In the genomic region with DNA sequence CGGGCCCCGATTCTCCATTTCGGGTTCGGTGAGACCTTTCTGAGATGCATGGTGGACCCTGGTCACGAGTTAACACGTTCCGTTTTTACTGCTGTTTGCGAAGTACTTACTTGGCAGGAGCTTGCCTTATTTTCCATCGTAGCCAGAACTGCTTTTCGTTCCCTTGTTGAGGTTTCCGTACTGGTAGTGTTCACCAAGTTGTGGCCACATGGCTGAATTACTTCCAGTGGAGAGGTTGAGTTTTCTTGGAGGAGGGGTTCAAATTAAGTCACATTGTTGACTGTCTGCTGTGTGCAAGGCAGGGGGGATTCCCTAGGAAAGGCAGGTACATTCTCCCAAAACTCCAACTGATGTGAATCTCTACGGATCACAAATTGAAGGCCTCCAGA, we compare ENCODE assay signal across 8 cellular contexts. TPM values are rescaled to one million over a fixed set of nuclear protein-coding genes. Genes with fewer than 3 reads are reported as not detected.
DNase-seq lines count a peak whose midpoint lies in the region; TF ChIP-seq lines count a peak whose summit lies in the region.

No MANE protein-coding gene starts in this region.

- peaks cover 4 to 15% (median 9%) of the 10 kb centered on the region in 3 donors for H3K27me3 Mint-ChIP-seq in CD14-positive monocyte (ENCODE audit: low read depth in 3 of 3)

- peak overlapping the region; percentile 100 for H3K4me3 ChIP-seq in OCI-LY3 (ENCODE audit: low read length)
- peak overlapping the region; percentile 81 for H3K4me3 ChIP-seq in endocrine pancreas (ENCODE audit: control insufficient read depth, insufficient read depth, low read length)
- peak overlapping the region; percentile 80 for H3K4me3 ChIP-seq in neural cell (ENCODE audit: low read length)

- H3K27me3 ChIP-seq in OCI-LY3 (ENCODE audit: low read depth, low read length) (peaks cover 27% of the 10 kb centered on the region), endocrine pancreas (ENCODE audit: control insufficient read depth, insufficient read depth, low read length) (no peaks in the 10 kb centered on the region), neural cell (ENCODE audit: insufficient read depth, low read depth, low read length) (no peaks in the 10 kb centered on the region)

- TF ChIP-seq EP300 in neural cell (conservative IDR thresholded peaks at IDR 0.05; ENCODE audit: poor library complexity, severe bottlenecking): no peak

- in situ Hi-C loops in KBM-7 (cut with MboI; ENCODE audit: low pct_unique_long_range_greater_than_20kb, low sequenced_read_pairs): no loop called here

- DNase-seq in CD14-positive monocyte (ENCODE audit: low spot score): no peak
- DNase-seq in COLO829 (ENCODE audit: low spot score): no peak
- no peak for DNase-seq in KBM-7
- no peak for DNase-seq in NCI-H2081 treated with DMSO at 0.1 percent for 48 hours (lab: John Stamatoyannopoulos, UW)
- DNase-seq in NCI-H526 treated with DMSO at 0.1 percent for 48 hours (lab: John Stamatoyannopoulos, UW): no peak

- intact Hi-C loops in CD14-positive monocyte (cut with micrococcal nuclease): loop anchor here (2.0 to 5.0 kb wide), 2 partner anchors 13 to 69 kb away; no protein-coding TSS in a partner anchor

- H3F3A ChIP-seq in neural cell (ENCODE audit: insufficient read depth, low read length, poor library complexity, severe bottlenecking): no peaks in the 10 kb centered on the region

- H3K27ac ChIP-seq in OCI-LY3 (ENCODE audit: low read length): no peak overlapping the region
- peak overlapping the region; percentile 96 for H3K27ac ChIP-seq in neural cell (ENCODE audit: low read length)

- TF ChIP-seq CTCF in CD14-positive monocyte (IDR thresholded peaks at IDR 0.05) (no peak), OCI-LY3 (IDR thresholded peaks at IDR 0.05; ENCODE audit: low read depth, low read length) (no peak), neural cell (IDR thresholded peaks at IDR 0.05; ENCODE audit: poor library complexity, severe bottlenecking) (no peak)

- H3K4me1 Mint-ChIP-seq in CD14-positive monocyte: peaks cover 59% of the 10 kb centered on the region

- peaks cover 2% of the 10 kb centered on the region for H3K36me3 ChIP-seq in OCI-LY3 (replicated peaks; ENCODE audit: low read depth, low read length)
- H3K36me3 ChIP-seq in endocrine pancreas (ENCODE audit: control insufficient read depth, insufficient read depth, low read length): no peaks in the 10 kb centered on the region
- no peaks in the 10 kb centered on the region for H3K36me3 ChIP-seq in neural cell (ENCODE audit: insufficient read depth, low read length)

- TF ChIP-seq RAD21 in neural cell (conservative IDR thresholded peaks at IDR 0.05): no peak

- peak overlapping the region; percentile 93 to 99 (median 97) for H3K27ac Mint-ChIP-seq in CD14-positive monocyte

- H4K20me1 ChIP-seq in OCI-LY3 (ENCODE audit: insufficient read depth, low read length): peaks cover 31% of the 10 kb centered on the region; the same call in 1 of the 2 replicates
- peaks cover 7% of the 10 kb centered on the region for H4K20me1 ChIP-seq in neural cell (ENCODE audit: insufficient read depth)

- H3K4me1 ChIP-seq in OCI-LY3 (ENCODE audit: low read length): peaks cover 20% of the 10 kb centered on the region
- peaks cover 5% of the 10 kb centered on the region for H3K4me1 ChIP-seq in endocrine pancreas (ENCODE audit: control insufficient read depth, insufficient read depth, low read length)

- peak overlapping the region; percentile 93 for H3K4me2 ChIP-seq in OCI-LY3 (ENCODE audit: low read length)
- H3K4me2 ChIP-seq in neural cell (ENCODE audit: low read length): peak overlapping the region; percentile 32

- H3K36me3 Mint-ChIP-seq in CD14-positive monocyte: peaks cover 4 to 5% of the 10 kb centered on the region in 2 donors

- H3K4me3 Mint-ChIP-seq in CD14-positive monocyte: peak overlapping the region; percentile 93 to 94

- no peaks in the 10 kb centered on the region for H3K9me3 ChIP-seq in OCI-LY3 (ENCODE audit: insufficient read depth, low read length)
- H3K9me3 ChIP-seq in endocrine pancreas (ENCODE audit: control insufficient read depth, low read length): no peaks in the 10 kb centered on the region
- no peaks in the 10 kb centered on the region for H3K9me3 ChIP-seq in neural cell (ENCODE audit: low read length)

- H3K79me2 ChIP-seq in OCI-LY3 (ENCODE audit: low read length) (no peaks in the 10 kb centered on the region), neural cell (replicated peaks; ENCODE audit: insufficient read depth, low read length) (peaks cover 71% of the 10 kb centered on the region)

- H3K9me2 ChIP-seq in neural cell (ENCODE audit: insufficient read depth, low read length): no peaks in the 10 kb centered on the region

- H3K9me3 Mint-ChIP-seq in CD14-positive monocyte: peaks cover 0 to 2% (median 0%) of the 10 kb centered on the region in 7 donors

- H3K9ac ChIP-seq in OCI-LY3 (ENCODE audit: low read length): peak overlapping the region; percentile 50; the same call in 1 of the 2 replicates
- H3K9ac ChIP-seq in endocrine pancreas (ENCODE audit: control insufficient read depth, insufficient read depth, low read length): peak overlapping the region; percentile 54
- peak overlapping the region; percentile 34 for H3K9ac ChIP-seq in neural cell (ENCODE audit: low read length)

- no peak overlapping the region; the same call in 1 of the 2 replicates for H2AFZ ChIP-seq in OCI-LY3 (ENCODE audit: low read depth, low read length)
- H2AFZ ChIP-seq in neural cell (ENCODE audit: low read depth, low read length): no peak overlapping the region

TF ChIP-seq in neural cell, 6 proteins besides CTCF, POLR2A, EP300 and RAD21:
- TF ChIP-seq TAF1 (IDR thresholded peaks at IDR 0.05; ENCODE audit: low read depth) (no peak), MXI1 (conservative IDR thresholded peaks at IDR 0.05; ENCODE audit: poor library complexity, severe bottlenecking) (no peak), POLR2AphosphoS5 (IDR thresholded peaks at IDR 0.05) (no peak), SMC3 (conservative IDR thresholded peaks at IDR 0.05; ENCODE audit: poor library complexity) (no peak), EZH2 (IDR thresholded peaks at IDR 0.05; ENCODE audit: borderline replicate concordance, insufficient read depth, low read length, poor library complexity, severe bottlenecking) (no peak)
- TF ChIP-seq, protein P1, sequence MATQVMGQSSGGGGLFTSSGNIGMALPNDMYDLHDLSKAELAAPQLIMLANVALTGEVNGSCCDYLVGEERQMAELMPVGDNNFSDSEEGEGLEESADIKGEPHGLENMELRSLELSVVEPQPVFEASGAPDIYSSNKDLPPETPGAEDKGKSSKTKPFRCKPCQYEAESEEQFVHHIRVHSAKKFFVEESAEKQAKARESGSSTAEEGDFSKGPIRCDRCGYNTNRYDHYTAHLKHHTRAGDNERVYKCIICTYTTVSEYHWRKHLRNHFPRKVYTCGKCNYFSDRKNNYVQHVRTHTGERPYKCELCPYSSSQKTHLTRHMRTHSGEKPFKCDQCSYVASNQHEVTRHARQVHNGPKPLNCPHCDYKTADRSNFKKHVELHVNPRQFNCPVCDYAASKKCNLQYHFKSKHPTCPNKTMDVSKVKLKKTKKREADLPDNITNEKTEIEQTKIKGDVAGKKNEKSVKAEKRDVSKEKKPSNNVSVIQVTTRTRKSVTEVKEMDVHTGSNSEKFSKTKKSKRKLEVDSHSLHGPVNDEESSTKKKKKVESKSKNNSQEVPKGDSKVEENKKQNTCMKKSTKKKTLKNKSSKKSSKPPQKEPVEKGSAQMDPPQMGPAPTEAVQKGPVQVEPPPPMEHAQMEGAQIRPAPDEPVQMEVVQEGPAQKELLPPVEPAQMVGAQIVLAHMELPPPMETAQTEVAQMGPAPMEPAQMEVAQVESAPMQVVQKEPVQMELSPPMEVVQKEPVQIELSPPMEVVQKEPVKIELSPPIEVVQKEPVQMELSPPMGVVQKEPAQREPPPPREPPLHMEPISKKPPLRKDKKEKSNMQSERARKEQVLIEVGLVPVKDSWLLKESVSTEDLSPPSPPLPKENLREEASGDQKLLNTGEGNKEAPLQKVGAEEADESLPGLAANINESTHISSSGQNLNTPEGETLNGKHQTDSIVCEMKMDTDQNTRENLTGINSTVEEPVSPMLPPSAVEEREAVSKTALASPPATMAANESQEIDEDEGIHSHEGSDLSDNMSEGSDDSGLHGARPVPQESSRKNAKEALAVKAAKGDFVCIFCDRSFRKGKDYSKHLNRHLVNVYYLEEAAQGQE (IDR thresholded peaks at IDR 0.05; ENCODE audit: borderline replicate concordance): no peak
TF ChIP-seq in neural cell: peak in this region for 0.

RNA-seq across cellular contexts. Expression of gene MXI1, which starts 4.0 kb away (rescaled TPM):
- 10 to 100 TPM; 21.6 to 25.7 TPM for polyA plus RNA-seq in CD14-positive monocyte
- 63.1 and 69.5 TPM in 2 replicates for polyA plus RNA-seq in neural cell
- 70.4 TPM in 2 replicates for polyA minus RNA-seq in neural cell
